Comparison of ENCODE assay signal across 8 cellular contexts in genomic region chr19:49676136-49676689, GRCh38. TPM values are rescaled to one million over a fixed set of nuclear protein-coding genes. Genes with fewer than 3 reads are reported as not detected.
A peak's percentile ranks its signal among the peaks of the same experiment; 100 is the strongest.
DNase-seq lines count a peak whose midpoint lies in the region; ATAC-seq, FAIRE-seq and TF ChIP-seq lines count a peak whose summit lies in the region.

No MANE protein-coding gene starts in this region.

- no peaks in the 10 kb centered on the region for H3K9me3 Mint-ChIP-seq in activated CD8-positive, alpha-beta T cell treated with anti-CD3 and anti-CD28 coated beads for 36 hours
- H3K9me3 Mint-ChIP-seq in neural crest cell: no peaks in the 10 kb centered on the region

- DNase-seq in NCI-H226 (peak; percentile 73), foreskin fibroblast (peak; percentile 88 to 94), neural crest cell (ENCODE audit: low read depth, low spot score) (no peak)
- peak; percentile 53 for DNase-seq in activated CD8-positive, alpha-beta T cell treated with anti-CD3 and anti-CD28 coated beads for 36 hours

- FAIRE-seq in A204.1 (lab: Jason Lieb, UNC): peak; percentile 54

- ATAC-seq in HG03060 (IDR thresholded peaks at IDR 0.05; ENCODE audit: low read depth, unreplicated experiment) (peak; percentile 7), GM21423 (IDR thresholded peaks at IDR 0.05; ENCODE audit: unreplicated experiment) (no peak)
- peak; percentile 18 for ATAC-seq in activated CD8-positive, alpha-beta T cell treated with anti-CD3 and anti-CD28 coated beads for 36 hours

- H3K4me1 Mint-ChIP-seq in activated CD8-positive, alpha-beta T cell treated with anti-CD3 and anti-CD28 coated beads for 36 hours (ENCODE audit: low read depth): peaks cover 30% of the 10 kb centered on the region
- peaks cover 43% of the 10 kb centered on the region for H3K4me1 Mint-ChIP-seq in neural crest cell

- CTCF ChIA-PET in activated CD8-positive, alpha-beta T cell treated with anti-CD3 and anti-CD28 coated beads for 36 hours (lab: Charles Lee): interaction anchor here (0.7 to 3.2 kb wide), 15 partner anchors 9 to 177 kb away, joined by 3 to 13 read pairs (median 4); partner anchors contain the start of genes BCL2L12, IRF3, NOSIP and RRAS

- peak overlapping the region; percentile 98 for H3K27ac Mint-ChIP-seq in activated CD8-positive, alpha-beta T cell treated with anti-CD3 and anti-CD28 coated beads for 36 hours
- peak overlapping the region; percentile 100 for H3K27ac Mint-ChIP-seq in neural crest cell (ENCODE audit: unreplicated experiment)

- POLR2A ChIA-PET in activated CD8-positive, alpha-beta T cell treated with anti-CD3 and anti-CD28 coated beads for 36 hours (lab: Charles Lee): interaction anchor here (0.6 to 5.0 kb wide), 12 partner anchors 10 to 252 kb away, joined by 3 to 47 read pairs (median 6); partner anchors contain the start of genes AKT1S1, BCL2L12, IRF3 and NOSIP

- peak overlapping the region; percentile 76; the same call in 1 of the 2 replicates for H3K4me3 ChIP-seq in GM08714 (ENCODE audit: low read length)
- peak overlapping the region; percentile 30 to 64 for H3K4me3 ChIP-seq in foreskin fibroblast (ENCODE audit: low read depth in 1 of 2, low read length in 2 of 2)

- H3K36me3 Mint-ChIP-seq in activated CD8-positive, alpha-beta T cell treated with anti-CD3 and anti-CD28 coated beads for 36 hours (ENCODE audit: low read depth): peaks cover 18% of the 10 kb centered on the region
- peaks cover 6% of the 10 kb centered on the region for H3K36me3 Mint-ChIP-seq in neural crest cell (ENCODE audit: low read depth)

- TF ChIP-seq CTCF in activated CD8-positive, alpha-beta T cell treated with anti-CD3 and anti-CD28 coated beads for 36 hours (IDR thresholded peaks at IDR 0.05): no peak
- TF ChIP-seq CTCF in foreskin fibroblast (IDR thresholded peaks at IDR 0.05; ENCODE audit: low read depth, low read length) (no peak), neural crest cell (conservative IDR thresholded peaks at IDR 0.05) (no peak)

- H3K4me3 Mint-ChIP-seq in activated CD8-positive, alpha-beta T cell treated with anti-CD3 and anti-CD28 coated beads for 36 hours: peak overlapping the region; percentile 98
- H3K4me3 Mint-ChIP-seq in neural crest cell: peak overlapping the region; percentile 100

- intact Hi-C loops in activated CD8-positive, alpha-beta T cell treated with anti-CD3 and anti-CD28 coated beads for 36 hours (cut with micrococcal nuclease): loop anchor here (5.0 kb wide), 2 partner anchors 34 to 84 kb away; partner anchors contain the start of genes PRR12, RRAS and SCAF1

- H3K27me3 Mint-ChIP-seq in activated CD8-positive, alpha-beta T cell treated with anti-CD3 and anti-CD28 coated beads for 36 hours: no peaks in the 10 kb centered on the region
- H3K27me3 Mint-ChIP-seq in neural crest cell (ENCODE audit: low read depth): peaks cover 6% of the 10 kb centered on the region

RNA-seq across cellular contexts. Expression of gene PRMT1, which starts 0.9 kb away (rescaled TPM):
- total RNA-seq in activated CD8-positive, alpha-beta T cell treated with anti-CD3 and anti-CD28 coated beads for 36 hours: 100 to 1,000 TPM; 419 to 437 TPM
- 454 and 470 TPM in 2 replicates for total RNA-seq in neural crest cell

RNA-seq across cellular contexts. Expression of gene BCL2L12, which starts 10.5 kb away (rescaled TPM):
- 10 to 100 TPM; 63.4 to 64.6 TPM for total RNA-seq in activated CD8-positive, alpha-beta T cell treated with anti-CD3 and anti-CD28 coated beads for 36 hours
- 92.4 and 99.5 TPM in 2 replicates for total RNA-seq in neural crest cell

RNA-seq across cellular contexts. Expression of gene IRF3, which starts 10.6 kb away (rescaled TPM):
- 100 to 1,000 TPM in 1 of 2 experiments, 10 to 100 TPM in 1; 90.8 to 108 TPM for total RNA-seq in activated CD8-positive, alpha-beta T cell treated with anti-CD3 and anti-CD28 coated beads for 36 hours
- total RNA-seq in neural crest cell: 70.0 and 76.0 TPM in 2 replicates

RNA-seq across cellular contexts. Expression of gene ADM5, which starts 13.2 kb away (rescaled TPM):
- total RNA-seq in activated CD8-positive, alpha-beta T cell treated with anti-CD3 and anti-CD28 coated beads for 36 hours: 1 to 10 TPM; 5.2 to 6.2 TPM
- 11.8 TPM in 2 replicates for total RNA-seq in neural crest cell

RNA-seq across cellular contexts. Expression of gene CPT1C, which starts 14.7 kb away (rescaled TPM):
- total RNA-seq in activated CD8-positive, alpha-beta T cell treated with anti-CD3 and anti-CD28 coated beads for 36 hours: 1 to 10 TPM in 1 of 2 experiments, under 1 TPM in 1; 0.69 to 1.0 TPM
- 87.7 and 96.1 TPM in 2 replicates for total RNA-seq in neural crest cell
